In the genomic region with DNA sequence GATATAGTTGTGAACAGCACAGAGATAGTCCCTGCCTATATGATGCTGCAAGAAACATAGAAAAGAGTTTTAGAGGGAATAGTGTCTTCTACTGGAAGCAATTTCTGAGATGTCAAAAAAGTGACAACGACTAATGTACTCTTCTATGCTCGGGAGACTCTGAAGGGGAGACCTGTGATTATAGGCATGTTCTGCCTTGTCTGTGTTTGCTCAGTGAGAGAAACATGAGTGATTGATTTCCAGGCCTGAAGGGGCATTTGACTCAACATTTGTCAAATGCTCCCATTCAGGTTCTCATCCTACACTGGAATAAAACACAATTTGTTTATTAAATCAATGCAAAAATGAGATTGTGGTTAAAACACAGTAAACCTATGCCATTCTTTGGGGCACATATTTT, we compare ENCODE assay signal across 22 cellular contexts.
"Had no signal": no experiment of that assay in that cellular context is flagged by ENCODE, and none has a peak within 500 bp of the region (broad histone marks: within the 10 kb centered on the region; RNA-seq: fewer than 3 reads in every experiment).

No MANE protein-coding gene starts in this region.

- H3K9me3 Mint-ChIP-seq: activated CD8-positive, alpha-beta T cell treated with anti-CD3 and anti-CD28 coated beads for 36 hours; activated naive CD4-positive, alpha-beta T cell treated with anti-CD3 and anti-CD28 coated beads, Interleukin-2, amount 10 ng/mL, durations not matched to agents 7 days and 5 days; neural progenitor cell; stimulated activated naive CD8-positive, alpha-beta T cell treated with anti-CD3 and anti-CD28 coated beads, Interleukin-15, Interleukin-2, amounts not matched to agents 100 ng/mL and 50 ng/mL, for 24 hours had no signal

- H3K36me3 Mint-ChIP-seq: activated CD8-positive, alpha-beta memory T cell treated with anti-CD3 and anti-CD28 coated beads, Interleukin-2, amount 10 ng/mL, durations not matched to agents 7 days and 5 days; activated naive CD4-positive, alpha-beta T cell treated with anti-CD3 and anti-CD28 coated beads, Interleukin-2, amount 10 ng/mL, durations not matched to agents 7 days and 5 days; naive B cell; neural progenitor cell had no signal

- H3K4me3 Mint-ChIP-seq: activated CD8-positive, alpha-beta memory T cell treated with anti-CD3 and anti-CD28 coated beads, Interleukin-2, amount 10 ng/mL, durations not matched to agents 7 days and 5 days; activated CD8-positive, alpha-beta T cell treated with anti-CD3 and anti-CD28 coated beads for 36 hours; activated naive CD4-positive, alpha-beta T cell treated with anti-CD3 and anti-CD28 coated beads, Interleukin-2, amount 10 ng/mL, durations not matched to agents 7 days and 5 days; naive B cell; neural progenitor cell; stimulated activated naive CD8-positive, alpha-beta T cell treated with anti-CD3 and anti-CD28 coated beads, Interleukin-15, Interleukin-2, amounts not matched to agents 100 ng/mL and 50 ng/mL, for 24 hours had no signal

- ATAC-seq: activated CD8-positive, alpha-beta memory T cell treated with anti-CD3 and anti-CD28 coated beads, Interleukin-2, amount 10 ng/mL, durations not matched to agents 7 days and 5 days; activated CD8-positive, alpha-beta T cell treated with anti-CD3 and anti-CD28 coated beads for 36 hours; left lung; right lobe of liver; upper lobe of right lung had no signal

- H3K27ac Mint-ChIP-seq: activated CD8-positive, alpha-beta memory T cell treated with anti-CD3 and anti-CD28 coated beads, Interleukin-2, amount 10 ng/mL, durations not matched to agents 7 days and 5 days; activated CD8-positive, alpha-beta T cell treated with anti-CD3 and anti-CD28 coated beads for 36 hours; activated naive CD4-positive, alpha-beta T cell treated with anti-CD3 and anti-CD28 coated beads, Interleukin-2, amount 10 ng/mL, durations not matched to agents 7 days and 5 days; naive B cell; neural progenitor cell; stimulated activated naive CD8-positive, alpha-beta T cell treated with anti-CD3 and anti-CD28 coated beads, Interleukin-15, Interleukin-2, amounts not matched to agents 100 ng/mL and 50 ng/mL, for 24 hours had no signal

- H3K4me1 Mint-ChIP-seq: activated CD8-positive, alpha-beta memory T cell treated with anti-CD3 and anti-CD28 coated beads, Interleukin-2, amount 10 ng/mL, durations not matched to agents 7 days and 5 days; activated naive CD4-positive, alpha-beta T cell treated with anti-CD3 and anti-CD28 coated beads, Interleukin-2, amount 10 ng/mL, durations not matched to agents 7 days and 5 days; naive B cell had no signal

- DNase-seq: activated CD4-positive, alpha-beta T cell treated with anti-CD3 and anti-CD28 coated beads for 48 hours; activated CD8-positive, alpha-beta memory T cell treated with anti-CD3 and anti-CD28 coated beads, Interleukin-2, amount 10 ng/mL, durations not matched to agents 7 days and 5 days; activated CD8-positive, alpha-beta T cell treated with anti-CD3 and anti-CD28 coated beads for 36 hours; activated effector memory CD4-positive, alpha-beta T cell treated with anti-CD3 and anti-CD28 coated beads, Interleukin-2, amount 50 U/mL, for 16 hours; activated naive CD4-positive, alpha-beta T cell treated with anti-CD3 and anti-CD28 coated beads, Interleukin-2, amount 10 ng/mL, durations not matched to agents 7 days and 5 days; activated T-cell treated with anti-CD3 and anti-CD28 coated beads for 4 hours; cortex of kidney; erythroblast; foreskin melanocyte; glutamatergic neuron; hippocampal formation; kidney glomerular epithelial cell; left lung; naive B cell; posterior cingulate gyrus; right lobe of liver; stimulated activated CD4-positive, alpha-beta T cell treated with anti-CD3 and anti-CD28 coated beads, Interleukin-1b, Interleukin-23, amount 100 ng/mL, for 48 hours; substantia nigra; thyroid gland; upper lobe of right lung had no signal
